Comparison of ENCODE assay signal across 11 cellular contexts in the genomic region with DNA sequence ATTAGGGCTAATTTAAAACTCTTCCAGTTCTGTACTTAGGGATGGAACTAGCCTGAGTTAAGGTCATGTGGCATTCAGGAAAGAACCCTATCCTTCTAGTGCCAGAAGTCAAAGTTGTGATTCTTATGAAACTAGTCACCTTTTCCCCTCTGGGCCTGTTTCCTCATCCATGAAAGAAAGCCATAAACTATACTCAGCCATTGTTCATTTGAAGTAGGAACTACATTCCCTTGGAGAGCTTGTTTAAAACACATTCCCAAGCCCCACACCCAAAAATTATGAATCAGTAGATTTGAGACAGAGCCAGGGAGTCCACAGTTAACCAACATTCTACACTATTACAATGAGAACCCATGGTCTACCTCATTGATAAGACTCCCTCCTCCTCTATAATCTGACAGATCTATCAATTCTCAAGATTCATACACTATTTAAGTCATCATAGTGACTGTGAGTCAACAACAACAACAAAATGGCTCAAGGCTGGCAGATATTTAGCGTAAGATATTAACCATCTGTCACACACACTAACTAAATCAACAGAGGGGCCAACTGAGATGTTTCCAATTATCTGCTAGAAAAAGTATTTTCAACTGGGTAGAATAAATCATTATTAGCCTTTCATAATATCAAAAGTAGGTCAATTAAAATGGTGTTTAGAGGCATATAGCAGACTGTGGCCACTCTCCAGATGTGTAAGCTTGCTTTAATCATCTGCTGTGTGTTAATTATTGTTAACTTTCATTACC.
DNase-seq lines count a peak whose midpoint lies in the region; ATAC-seq and TF ChIP-seq lines count a peak whose summit lies in the region.
"Had no signal": no experiment of that assay in that cellular context is flagged by ENCODE, and none has a peak within 500 bp of the region (broad histone marks: within the 10 kb centered on the region; RNA-seq: fewer than 3 reads in every experiment).

No MANE protein-coding gene starts in this region.

- no peak overlapping the region for H2AFZ ChIP-seq in GM23248

- DNase-seq in GM23248 (peak; percentile 67), RWPE2 (ENCODE audit: low spot score) (no peak), fibroblast of mammary gland (ENCODE audit: low read depth) (peak; percentile 87), renal cortical epithelial cell (ENCODE audit: low read depth) (peak; percentile 99), NCI-H2107 treated with DMSO at 0.1 percent for 48 hours (lab: John Stamatoyannopoulos, UW; ENCODE audit: unreplicated experiment) (no peak)
- DNase-seq: activated T-cell treated with anti-CD3 and anti-CD28 coated beads, Interleukin-2, amount 50 U/mL, for 48 hours; DMS53; NCI-H1092 had no signal

- ATAC-seq in RWPE2 (ENCODE audit: low read depth) (peak; percentile 98), GM19035 (IDR thresholded peaks at IDR 0.05; ENCODE audit: unreplicated experiment) (no peak), HG03432 (IDR thresholded peaks at IDR 0.05; ENCODE audit: unreplicated experiment) (no peak), HG03457 (IDR thresholded peaks at IDR 0.05; ENCODE audit: unreplicated experiment) (no peak)

- TF ChIP-seq CTCF in RWPE2 (IDR thresholded peaks at IDR 0.05; ENCODE audit: poor library complexity, severe bottlenecking) (no peak), fibroblast of mammary gland (conservative IDR thresholded peaks at IDR 0.05; ENCODE audit: control insufficient read depth, insufficient read depth, low read depth, low read length) (no peak)

- H3K9me3 ChIP-seq in GM23248 (ENCODE audit: low read depth), result no peaks in the 10 kb centered on the region
- H3K9me3 ChIP-seq in RWPE2 (ENCODE audit: severe bottlenecking), result no peaks in the 10 kb centered on the region

- H3K4me1 ChIP-seq in GM23248 (ENCODE audit: insufficient read depth), result peaks cover 13% of the 10 kb centered on the region
- peaks cover 16% of the 10 kb centered on the region for H3K4me1 ChIP-seq in RWPE2 (ENCODE audit: insufficient read depth, poor library complexity, severe bottlenecking)

- peak overlapping the region; percentile 45 for H3K4me2 ChIP-seq in GM23248 (ENCODE audit: unreplicated experiment)

- no peaks in the 10 kb centered on the region for H3K9me2 ChIP-seq in GM23248 (ENCODE audit: insufficient read depth)

- H3K27me3 ChIP-seq in GM23248 (replicated peaks; ENCODE audit: insufficient read depth) (no peaks in the 10 kb centered on the region), RWPE2 (ENCODE audit: insufficient read depth, poor library complexity, severe bottlenecking) (no peaks in the 10 kb centered on the region)

- WGBS in GM23248 (ENCODE audit: low coverage in 1 of 2, low lambda C conversion rate in 2 of 2, missing lambda C conversion rate in 2 of 2), 2 experiments, result 30 to 46% methylated on average over 1 of the region's 1 CpG

- in situ Hi-C loops in GM23248 (cut with MboI), result no loop called here

- no peaks in the 10 kb centered on the region for H4K20me1 ChIP-seq in GM23248 (ENCODE audit: insufficient read depth)

- H3K36me3 ChIP-seq in GM23248 (ENCODE audit: low read depth), result no peaks in the 10 kb centered on the region
- H3K36me3 ChIP-seq in RWPE2 (ENCODE audit: low read depth), result no peaks in the 10 kb centered on the region

- no peaks in the 10 kb centered on the region for H3K79me2 ChIP-seq in GM23248 (ENCODE audit: insufficient read depth)

- H3K9ac ChIP-seq in GM23248, result no peak overlapping the region

- H3K4me3 ChIP-seq in GM23248 (no peak overlapping the region), RWPE2 (ENCODE audit: severe bottlenecking) (no peak overlapping the region), fibroblast of mammary gland (ENCODE audit: control insufficient read depth, low read depth, low read length) (no peak overlapping the region)

- H3F3A ChIP-seq in GM23248 (ENCODE audit: insufficient read depth), result peaks cover 15% of the 10 kb centered on the region

- H3K27ac ChIP-seq in GM23248 (peak overlapping the region; percentile 23; the same call in 1 of the 2 replicates), RWPE2 (ENCODE audit: poor library complexity, severe bottlenecking) (peak overlapping the region; percentile 53)

Comparison
In these comparisons a context has a peak if more than half of its experiments do, and no peak if none do; other contexts are left out.
1. DNase-seq: peak in GM23248 (single experiment), fibroblast of mammary gland (single experiment) and renal cortical epithelial cell (single experiment); none in RWPE2 (single experiment) and NCI-H2107 treated with DMSO at 0.1 percent for 48 hours (single experiment).